Comparison of ENCODE assay signal across 1 cellular context in the genomic region with DNA sequence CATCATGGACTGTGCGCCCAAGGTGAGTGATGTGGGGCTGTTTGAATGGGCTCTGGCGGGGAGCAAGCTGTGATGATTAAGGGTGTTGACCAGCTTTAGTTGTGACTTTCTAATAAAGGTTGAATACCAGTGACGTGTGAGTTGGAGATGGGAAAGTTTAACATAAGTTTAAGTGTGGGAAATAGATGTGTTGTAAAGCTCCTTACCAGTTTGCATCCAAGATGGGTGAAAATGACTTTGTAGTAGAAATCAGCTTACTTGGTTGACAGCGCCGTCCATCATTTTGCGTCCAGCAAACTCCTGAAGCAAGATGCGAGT.
TF ChIP-seq lines count a peak whose summit lies in the region.

No MANE protein-coding gene starts in this region.

TF ChIP-seq in HepG2, 621 proteins besides CTCF, POLR2A, EP300 and RAD21:
- TF ChIP-seq FOXC1 (CRISPR knock-in tag; IDR thresholded peaks at IDR 0.05; ENCODE audit: borderline replicate concordance) (0 out of 2 replicates have a peak, but pooled peaks have one; percentile 0), SRSF4 (IDR thresholded peaks at IDR 0.05; ENCODE audit: low read depth, low read length, poor library complexity, severe bottlenecking) (no peak), MIER2 (CRISPR knock-in tag; IDR thresholded peaks at IDR 0.05) (no peak), RNF219 (CRISPR knock-in tag; IDR thresholded peaks at IDR 0.05) (no peak), ZNF563 (CRISPR knock-in tag; IDR thresholded peaks at IDR 0.05) (0 out of 2 replicates have a peak, but pooled peaks have one; percentile 9), ZNF432 (CRISPR knock-in tag; IDR thresholded peaks at IDR 0.05; ENCODE audit: borderline replicate concordance) (no peak), TAF1 (CRISPR knock-in tag; IDR thresholded peaks at IDR 0.05) (no peak), XRCC5 (optimal IDR thresholded peaks at IDR 0.05; ENCODE audit: low read length) (peak; percentile 7), SNRNP70 (IDR thresholded peaks at IDR 0.05; ENCODE audit: low read depth, low read length) (no peak), NCOA2 (CRISPR knock-in tag; IDR thresholded peaks at IDR 0.05) (no peak), ZNF883 (CRISPR knock-in tag; IDR thresholded peaks at IDR 0.05; ENCODE audit: not compliant biosample characterization) (peak; percentile 27), MTF2 (CRISPR knock-in tag; IDR thresholded peaks at IDR 0.05; ENCODE audit: borderline replicate concordance) (0 out of 2 replicates have a peak, but pooled peaks have one; percentile 32), ZNF687 (CRISPR knock-in tag; IDR thresholded peaks at IDR 0.05) (0 out of 2 replicates have a peak, but pooled peaks have one; percentile 12), ZNF598 (CRISPR knock-in tag; IDR thresholded peaks at IDR 0.05; ENCODE audit: borderline replicate concordance) (0 out of 2 replicates have a peak, but pooled peaks have one; percentile 3), GLI4 (CRISPR knock-in tag; IDR thresholded peaks at IDR 0.05; ENCODE audit: borderline replicate concordance) (peak; percentile 28; the same call in 1 of the 2 replicates), TIGD3 (CRISPR knock-in tag; IDR thresholded peaks at IDR 0.05; ENCODE audit: borderline replicate concordance) (no peak), ZNF614 (CRISPR knock-in tag; IDR thresholded peaks at IDR 0.05; ENCODE audit: borderline replicate concordance) (no peak)
- TF ChIP-seq, protein P1, sequence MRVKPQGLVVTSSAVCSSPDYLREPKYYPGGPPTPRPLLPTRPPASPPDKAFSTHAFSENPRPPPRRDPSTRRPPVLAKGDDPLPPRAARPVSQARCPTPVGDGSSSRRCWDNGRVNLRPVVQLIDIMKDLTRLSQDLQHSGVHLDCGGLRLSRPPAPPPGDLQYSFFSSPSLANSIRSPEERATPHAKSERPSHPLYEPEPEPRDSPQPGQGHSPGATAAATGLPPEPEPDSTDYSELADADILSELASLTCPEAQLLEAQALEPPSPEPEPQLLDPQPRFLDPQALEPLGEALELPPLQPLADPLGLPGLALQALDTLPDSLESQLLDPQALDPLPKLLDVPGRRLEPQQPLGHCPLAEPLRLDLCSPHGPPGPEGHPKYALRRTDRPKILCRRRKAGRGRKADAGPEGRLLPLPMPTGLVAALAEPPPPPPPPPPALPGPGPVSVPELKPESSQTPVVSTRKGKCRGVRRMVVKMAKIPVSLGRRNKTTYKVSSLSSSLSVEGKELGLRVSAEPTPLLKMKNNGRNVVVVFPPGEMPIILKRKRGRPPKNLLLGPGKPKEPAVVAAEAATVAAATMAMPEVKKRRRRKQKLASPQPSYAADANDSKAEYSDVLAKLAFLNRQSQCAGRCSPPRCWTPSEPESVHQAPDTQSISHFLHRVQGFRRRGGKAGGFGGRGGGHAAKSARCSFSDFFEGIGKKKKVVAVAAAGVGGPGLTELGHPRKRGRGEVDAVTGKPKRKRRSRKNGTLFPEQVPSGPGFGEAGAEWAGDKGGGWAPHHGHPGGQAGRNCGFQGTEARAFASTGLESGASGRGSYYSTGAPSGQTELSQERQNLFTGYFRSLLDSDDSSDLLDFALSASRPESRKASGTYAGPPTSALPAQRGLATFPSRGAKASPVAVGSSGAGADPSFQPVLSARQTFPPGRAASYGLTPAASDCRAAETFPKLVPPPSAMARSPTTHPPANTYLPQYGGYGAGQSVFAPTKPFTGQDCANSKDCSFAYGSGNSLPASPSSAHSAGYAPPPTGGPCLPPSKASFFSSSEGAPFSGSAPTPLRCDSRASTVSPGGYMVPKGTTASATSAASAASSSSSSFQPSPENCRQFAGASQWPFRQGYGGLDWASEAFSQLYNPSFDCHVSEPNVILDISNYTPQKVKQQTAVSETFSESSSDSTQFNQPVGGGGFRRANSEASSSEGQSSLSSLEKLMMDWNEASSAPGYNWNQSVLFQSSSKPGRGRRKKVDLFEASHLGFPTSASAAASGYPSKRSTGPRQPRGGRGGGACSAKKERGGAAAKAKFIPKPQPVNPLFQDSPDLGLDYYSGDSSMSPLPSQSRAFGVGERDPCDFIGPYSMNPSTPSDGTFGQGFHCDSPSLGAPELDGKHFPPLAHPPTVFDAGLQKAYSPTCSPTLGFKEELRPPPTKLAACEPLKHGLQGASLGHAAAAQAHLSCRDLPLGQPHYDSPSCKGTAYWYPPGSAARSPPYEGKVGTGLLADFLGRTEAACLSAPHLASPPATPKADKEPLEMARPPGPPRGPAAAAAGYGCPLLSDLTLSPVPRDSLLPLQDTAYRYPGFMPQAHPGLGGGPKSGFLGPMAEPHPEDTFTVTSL (CRISPR knock-in tag; IDR thresholded peaks at IDR 0.05; ENCODE audit: borderline replicate concordance): 0 out of 2 replicates have a peak, but pooled peaks have one; percentile 1
- TF ChIP-seq, protein P2, sequence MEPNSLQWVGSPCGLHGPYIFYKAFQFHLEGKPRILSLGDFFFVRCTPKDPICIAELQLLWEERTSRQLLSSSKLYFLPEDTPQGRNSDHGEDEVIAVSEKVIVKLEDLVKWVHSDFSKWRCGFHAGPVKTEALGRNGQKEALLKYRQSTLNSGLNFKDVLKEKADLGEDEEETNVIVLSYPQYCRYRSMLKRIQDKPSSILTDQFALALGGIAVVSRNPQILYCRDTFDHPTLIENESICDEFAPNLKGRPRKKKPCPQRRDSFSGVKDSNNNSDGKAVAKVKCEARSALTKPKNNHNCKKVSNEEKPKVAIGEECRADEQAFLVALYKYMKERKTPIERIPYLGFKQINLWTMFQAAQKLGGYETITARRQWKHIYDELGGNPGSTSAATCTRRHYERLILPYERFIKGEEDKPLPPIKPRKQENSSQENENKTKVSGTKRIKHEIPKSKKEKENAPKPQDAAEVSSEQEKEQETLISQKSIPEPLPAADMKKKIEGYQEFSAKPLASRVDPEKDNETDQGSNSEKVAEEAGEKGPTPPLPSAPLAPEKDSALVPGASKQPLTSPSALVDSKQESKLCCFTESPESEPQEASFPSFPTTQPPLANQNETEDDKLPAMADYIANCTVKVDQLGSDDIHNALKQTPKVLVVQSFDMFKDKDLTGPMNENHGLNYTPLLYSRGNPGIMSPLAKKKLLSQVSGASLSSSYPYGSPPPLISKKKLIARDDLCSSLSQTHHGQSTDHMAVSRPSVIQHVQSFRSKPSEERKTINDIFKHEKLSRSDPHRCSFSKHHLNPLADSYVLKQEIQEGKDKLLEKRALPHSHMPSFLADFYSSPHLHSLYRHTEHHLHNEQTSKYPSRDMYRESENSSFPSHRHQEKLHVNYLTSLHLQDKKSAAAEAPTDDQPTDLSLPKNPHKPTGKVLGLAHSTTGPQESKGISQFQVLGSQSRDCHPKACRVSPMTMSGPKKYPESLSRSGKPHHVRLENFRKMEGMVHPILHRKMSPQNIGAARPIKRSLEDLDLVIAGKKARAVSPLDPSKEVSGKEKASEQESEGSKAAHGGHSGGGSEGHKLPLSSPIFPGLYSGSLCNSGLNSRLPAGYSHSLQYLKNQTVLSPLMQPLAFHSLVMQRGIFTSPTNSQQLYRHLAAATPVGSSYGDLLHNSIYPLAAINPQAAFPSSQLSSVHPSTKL (CRISPR knock-in tag; IDR thresholded peaks at IDR 0.05): no peak
- TF ChIP-seq, protein P3, sequence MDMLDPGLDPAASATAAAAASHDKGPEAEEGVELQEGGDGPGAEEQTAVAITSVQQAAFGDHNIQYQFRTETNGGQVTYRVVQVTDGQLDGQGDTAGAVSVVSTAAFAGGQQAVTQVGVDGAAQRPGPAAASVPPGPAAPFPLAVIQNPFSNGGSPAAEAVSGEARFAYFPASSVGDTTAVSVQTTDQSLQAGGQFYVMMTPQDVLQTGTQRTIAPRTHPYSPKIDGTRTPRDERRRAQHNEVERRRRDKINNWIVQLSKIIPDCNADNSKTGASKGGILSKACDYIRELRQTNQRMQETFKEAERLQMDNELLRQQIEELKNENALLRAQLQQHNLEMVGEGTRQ (IDR thresholded peaks at IDR 0.05; ENCODE audit: low read depth, low read length): no peak
- TF ChIP-seq, protein P3 (CRISPR knock-in tag; IDR thresholded peaks at IDR 0.05; ENCODE audit: borderline replicate concordance): no peak
- TF ChIP-seq, protein P4, sequence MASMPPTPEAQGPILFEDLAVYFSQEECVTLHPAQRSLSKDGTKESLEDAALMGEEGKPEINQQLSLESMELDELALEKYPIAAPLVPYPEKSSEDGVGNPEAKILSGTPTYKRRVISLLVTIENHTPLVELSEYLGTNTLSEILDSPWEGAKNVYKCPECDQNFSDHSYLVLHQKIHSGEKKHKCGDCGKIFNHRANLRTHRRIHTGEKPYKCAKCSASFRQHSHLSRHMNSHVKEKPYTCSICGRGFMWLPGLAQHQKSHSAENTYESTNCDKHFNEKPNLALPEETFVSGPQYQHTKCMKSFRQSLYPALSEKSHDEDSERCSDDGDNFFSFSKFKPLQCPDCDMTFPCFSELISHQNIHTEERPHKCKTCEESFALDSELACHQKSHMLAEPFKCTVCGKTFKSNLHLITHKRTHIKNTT (CRISPR knock-in tag; IDR thresholded peaks at IDR 0.05): no peak
